9 cellular contexts compared by ENCODE assay signal in the genomic region with DNA sequence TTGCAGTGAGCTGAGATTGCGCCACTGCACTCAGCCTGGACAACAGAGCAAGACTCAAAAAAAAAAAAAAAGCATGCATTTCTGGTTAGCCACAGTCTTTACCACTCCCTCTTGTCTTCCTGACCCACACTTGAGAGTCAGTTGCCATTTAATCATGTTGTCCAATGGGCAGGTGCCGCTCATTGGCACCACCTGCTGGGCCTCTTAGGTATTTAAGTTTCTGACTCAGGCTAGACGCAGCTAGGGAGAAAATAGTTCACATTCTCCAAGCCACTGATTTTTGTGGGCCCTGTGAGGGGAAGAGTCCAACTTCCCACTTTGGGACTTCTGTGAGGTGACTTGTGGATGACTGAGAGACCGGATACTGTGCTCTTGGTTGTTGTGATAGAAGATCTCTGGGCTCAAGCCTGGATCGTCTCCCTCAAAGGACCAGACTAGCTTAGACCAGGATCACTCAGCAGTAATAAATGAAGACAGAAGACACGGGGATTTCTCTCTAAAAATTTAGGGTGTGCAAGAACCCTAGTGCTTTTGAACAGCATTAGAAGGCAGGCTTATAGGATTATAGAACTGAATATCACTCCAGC. TPM values are rescaled to one million over a fixed set of nuclear protein-coding genes. Genes with fewer than 3 reads are reported as not detected.
DNase-seq lines count a peak whose midpoint lies in the region; ATAC-seq and TF ChIP-seq lines count a peak whose summit lies in the region.
"Had no signal": no experiment of that assay in that cellular context is flagged by ENCODE, and none has a peak within 500 bp of the region (broad histone marks: within the 10 kb centered on the region; RNA-seq: fewer than 3 reads in every experiment).

No MANE protein-coding gene starts in this region.

- CTCF ChIA-PET in CD8-positive, alpha-beta memory T cell (lab: Charles Lee): no interaction called here

- H2AFZ ChIP-seq in SU-DHL-6 (ENCODE audit: low read depth, low read length, severe bottlenecking): no peak overlapping the region

- no peaks in the 10 kb centered on the region for H3K4me1 Mint-ChIP-seq in CD8-positive, alpha-beta memory T cell

- no peaks in the 10 kb centered on the region for H3K36me3 Mint-ChIP-seq in CD8-positive, alpha-beta memory T cell

- peaks cover 19 to 30% of the 10 kb centered on the region in 2 donors for H3K27me3 Mint-ChIP-seq in CD8-positive, alpha-beta memory T cell

- H3K4me3 ChIP-seq in SU-DHL-6 (ENCODE audit: insufficient read depth, low read length, poor library complexity, severe bottlenecking): no peak overlapping the region
- no peak overlapping the region for H3K4me3 ChIP-seq in CD8-positive, alpha-beta memory T cell (ENCODE audit: low read length)

- no peak overlapping the region for H3K9ac ChIP-seq in SU-DHL-6 (ENCODE audit: low read length)

- H3K27me3 ChIP-seq in SU-DHL-6 (ENCODE audit: low read length): no peaks in the 10 kb centered on the region
- H3K27me3 ChIP-seq in foreskin keratinocyte: peaks cover 11% of the 10 kb centered on the region
- no peaks in the 10 kb centered on the region for H3K27me3 ChIP-seq in CD8-positive, alpha-beta memory T cell (ENCODE audit: insufficient read depth, low read length, poor library complexity, severe bottlenecking)

- no peaks in the 10 kb centered on the region for H3K9me2 ChIP-seq in SU-DHL-6 (replicated peaks; ENCODE audit: insufficient read depth, low read length)

- POLR2A ChIA-PET in CD8-positive, alpha-beta memory T cell (lab: Charles Lee): no interaction called here

- no peaks in the 10 kb centered on the region for H3F3A ChIP-seq in SU-DHL-6 (ENCODE audit: insufficient read depth)

- no peaks in the 10 kb centered on the region for H3K4me1 ChIP-seq in foreskin keratinocyte
- H3K4me1 ChIP-seq in CD8-positive, alpha-beta memory T cell (ENCODE audit: insufficient read depth, low read length): no peaks in the 10 kb centered on the region

- no peaks in the 10 kb centered on the region for H3K79me2 ChIP-seq in SU-DHL-6 (ENCODE audit: insufficient read depth, low read length)

- no peaks in the 10 kb centered on the region for H3K9me3 ChIP-seq in SU-DHL-6 (ENCODE audit: insufficient read depth, low read length)
- no peaks in the 10 kb centered on the region for H3K9me3 ChIP-seq in CD8-positive, alpha-beta memory T cell (ENCODE audit: low read length)

- no peaks in the 10 kb centered on the region for H4K20me1 ChIP-seq in SU-DHL-6 (ENCODE audit: low read depth, low read length)

- DNase-seq in ACHN: peak; percentile 56
- DNase-seq in foreskin keratinocyte: peak in 1 of 2 donors; percentile 24
- DNase-seq in ureter (ENCODE audit: low spot score): no peak
- no peak for DNase-seq in CD8-positive, alpha-beta memory T cell

- in situ Hi-C loops in ACHN (cut with HindIII; ENCODE audit: low pct_ligation_motif_present, low pct_unique_long_range_greater_than_20kb, low sequenced_read_pairs): no loop called here

- no peak overlapping the region for H3K27ac Mint-ChIP-seq in CD8-positive, alpha-beta memory T cell

- peak; percentile 83 for ATAC-seq in HG02981 (IDR thresholded peaks at IDR 0.05; ENCODE audit: unreplicated experiment)
- ATAC-seq in foreskin keratinocyte: peak; percentile 76
- ATAC-seq in HG03520 (IDR thresholded peaks at IDR 0.05; ENCODE audit: unreplicated experiment): no peak

- H3K27ac ChIP-seq in SU-DHL-6 (ENCODE audit: low read depth, low read length) (no peak overlapping the region), foreskin keratinocyte (no peak overlapping the region)
- no peak overlapping the region for H3K27ac ChIP-seq in CD8-positive, alpha-beta memory T cell (ENCODE audit: low read depth, low read length)

- H3K9me3 Mint-ChIP-seq in CD8-positive, alpha-beta memory T cell: peaks cover 0 to 4% (median 3%) of the 10 kb centered on the region in 5 donors

- H3K36me3 ChIP-seq in SU-DHL-6 (ENCODE audit: low read length): no peaks in the 10 kb centered on the region
- H3K36me3 ChIP-seq in CD8-positive, alpha-beta memory T cell (ENCODE audit: insufficient read depth, low read length): no peaks in the 10 kb centered on the region

- H3K4me2 ChIP-seq in SU-DHL-6 (ENCODE audit: low read depth, low read length, poor library complexity, severe bottlenecking): no peak overlapping the region

- no peak overlapping the region for H3K4me3 Mint-ChIP-seq in CD8-positive, alpha-beta memory T cell

- TF ChIP-seq CTCF in GM12872 (IDR thresholded peaks at IDR 0.05; ENCODE audit: insufficient read depth, low read depth, low read length) (peak; percentile 71), SU-DHL-6 (IDR thresholded peaks at IDR 0.05; ENCODE audit: insufficient read depth, low read length, poor library complexity, severe bottlenecking) (peak; percentile 38), foreskin keratinocyte (conservative IDR thresholded peaks at IDR 0.05) (peak; percentile 73)

RNA-seq across cellular contexts. Expression of a gene that starts 26.8 kb away (rescaled TPM):
- total RNA-seq in foreskin keratinocyte (not detected in 2 replicates), ureter (not detected)
- not detected in 2 replicates for polyA plus RNA-seq in foreskin keratinocyte
- not detected for total RNA-seq in CD8-positive, alpha-beta memory T cell
- polyA plus RNA-seq in CD8-positive, alpha-beta memory T cell: not detected
- total RNA-seq: subcutaneous adipose tissue had no signal
